Comparison of ENCODE assay signal across 8 cellular contexts in the genomic region with DNA sequence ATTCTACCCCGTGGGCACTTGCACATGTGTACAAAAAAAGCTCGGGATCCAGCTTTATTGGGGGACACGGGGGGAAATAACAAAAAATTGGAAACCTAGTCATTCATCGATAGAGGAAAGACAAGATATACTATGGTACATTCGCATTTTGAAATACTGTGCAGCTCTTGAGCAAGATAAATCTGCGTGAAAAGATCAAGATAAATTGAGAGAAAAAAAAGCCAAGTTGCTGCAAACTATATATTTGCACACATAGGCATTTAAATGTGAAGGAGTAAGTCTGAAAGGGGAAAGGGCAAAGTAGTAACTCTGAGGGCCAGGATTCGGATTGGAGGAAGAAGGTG. TPM values are rescaled to one million over a fixed set of nuclear protein-coding genes. Genes with fewer than 3 reads are reported as not detected.
DNase-seq lines count a peak whose midpoint lies in the region; ATAC-seq, FAIRE-seq and TF ChIP-seq lines count a peak whose summit lies in the region.

No MANE protein-coding gene starts in this region.

- peaks cover 20% of the 10 kb centered on the region for H3K36me3 Mint-ChIP-seq in natural killer cell treated with Interleukin-12 subunit alpha and Interleukin-12 subunit beta and Interleukin-15 and Interleukin-18, amount 100 ng/mL, for 72 hours

- no peak for TF ChIP-seq POLR2A in GM12892 (IDR thresholded peaks at IDR 0.05; ENCODE audit: low read depth, low read length)

- ATAC-seq in natural killer cell treated with Interleukin-12 subunit alpha and Interleukin-12 subunit beta and Interleukin-15 and Interleukin-18, amount 100 ng/mL, for 72 hours: no peak

- peak overlapping the region; percentile 89 for H3K4me3 Mint-ChIP-seq in natural killer cell treated with Interleukin-12 subunit alpha and Interleukin-12 subunit beta and Interleukin-15 and Interleukin-18, amount 100 ng/mL, for 72 hours

- H3K4me1 Mint-ChIP-seq in natural killer cell treated with Interleukin-12 subunit alpha and Interleukin-12 subunit beta and Interleukin-15 and Interleukin-18, amount 100 ng/mL, for 72 hours (ENCODE audit: low read depth in 2 of 2): peaks cover 44% of the 10 kb centered on the region in 2 donors

- H3K27me3 Mint-ChIP-seq in natural killer cell treated with Interleukin-12 subunit alpha and Interleukin-12 subunit beta and Interleukin-15 and Interleukin-18, amount 100 ng/mL, for 72 hours: peaks cover 0 to 4% of the 10 kb centered on the region in 2 donors

- intact Hi-C loops in dorsolateral prefrontal cortex (cut with DNase I): no loop called here
- intact Hi-C loops in posterior cingulate gyrus (cut with DNase I): loop anchor here (10.0 kb wide), 1 partner anchor 78 kb away; a partner anchor contains a TSS

- peak overlapping the region; percentile 99 to 100 for H3K27ac Mint-ChIP-seq in natural killer cell treated with Interleukin-12 subunit alpha and Interleukin-12 subunit beta and Interleukin-15 and Interleukin-18, amount 100 ng/mL, for 72 hours

- peak overlapping the region; percentile 87 for H3K4me3 ChIP-seq in AG10803 (ENCODE audit: low read length)
- H3K4me3 ChIP-seq in LNCaP clone FGC (ENCODE audit: low read depth, low read length): peak overlapping the region; percentile 95
- H3K4me3 ChIP-seq in dorsolateral prefrontal cortex: peak overlapping the region; percentile 66 to 99 (median 85)

- no peak for TF ChIP-seq CTCF in AG10803 (conservative IDR thresholded peaks at IDR 0.05; ENCODE audit: low read length)
- no peak for TF ChIP-seq CTCF in LNCaP clone FGC (IDR thresholded peaks at IDR 0.05; ENCODE audit: control insufficient read depth, extremely low read depth, insufficient read depth)
- no peak for TF ChIP-seq CTCF in dorsolateral prefrontal cortex (IDR thresholded peaks at IDR 0.05 in 54 of 56, conservative IDR thresholded peaks at IDR 0.05 in 2 of 56; ENCODE audit: low read depth in 1 of 56, partially characterized antibody in 56 of 56)

- no peaks in the 10 kb centered on the region for H3K27me3 ChIP-seq in dorsolateral prefrontal cortex

- H3K9me3 Mint-ChIP-seq in natural killer cell treated with Interleukin-12 subunit alpha and Interleukin-12 subunit beta and Interleukin-15 and Interleukin-18, amount 100 ng/mL, for 72 hours: no peaks in the 10 kb centered on the region

- FAIRE-seq in GM12892 (lab: Jason Lieb, UNC): no peak

- H3K27ac ChIP-seq in dorsolateral prefrontal cortex: peak overlapping the region; percentile 57 to 98 (median 90)

- DNase-seq in AG10803 (ENCODE audit: low read depth): no peak
- DNase-seq in LNCaP clone FGC (ENCODE audit: low read depth): no peak
- DNase-seq in dorsolateral prefrontal cortex: no peak
- DNase-seq in natural killer cell treated with Interleukin-12 subunit alpha and Interleukin-12 subunit beta and Interleukin-15 and Interleukin-18, amount 100 ng/mL, for 72 hours (ENCODE audit: low spot score): no peak
- DNase-seq in posterior cingulate gyrus: no peak
- DNase-seq in GM12892 (ENCODE audit: insufficient read length): no peak
- no peak for DNase-seq in NCI-H1436 treated with DMSO at 0.1 percent for 48 hours (lab: John Stamatoyannopoulos, UW)
- no peak for DNase-seq in H4 (ENCODE audit: low spot score)

RNA-seq across cellular contexts. Expression of a gene that starts 0.6 kb away (rescaled TPM):
- 10 to 100 TPM; 32.2 to 68.7 (median 46.0) TPM for total RNA-seq in dorsolateral prefrontal cortex
- total RNA-seq in natural killer cell treated with Interleukin-12 subunit alpha and Interleukin-12 subunit beta and Interleukin-15 and Interleukin-18, amount 100 ng/mL, for 72 hours: 10 to 100 TPM; 56.4 to 59.4 TPM
- polyA plus RNA-seq in GM12892 (2012; ENCODE audit: missing spikeins): 13.2 TPM
- total RNA-seq in H4 (2014; rRNA removed; shearing (Covaris generic)): 14.2 and 14.5 TPM in 2 replicates

RNA-seq across cellular contexts. Expression of a gene that starts 26.9 kb away (rescaled TPM):
- 10 to 100 TPM; 21.2 to 46.2 (median 31.3) TPM for total RNA-seq in dorsolateral prefrontal cortex
- 10 to 100 TPM; 25.5 to 40.3 TPM for total RNA-seq in natural killer cell treated with Interleukin-12 subunit alpha and Interleukin-12 subunit beta and Interleukin-15 and Interleukin-18, amount 100 ng/mL, for 72 hours
- polyA plus RNA-seq in GM12892 (2012; ENCODE audit: missing spikeins): 14.0 TPM
- 17.7 and 18.0 TPM in 2 replicates for total RNA-seq in H4 (2014; rRNA removed; shearing (Covaris generic))
